ENCODE assay signal across 28 cellular contexts in genomic region chr1:3874736-3875135, GRCh38.
"Had no signal": no experiment of that assay in that cellular context is flagged by ENCODE, and none has a peak within 500 bp of the region (broad histone marks: within the 10 kb centered on the region; RNA-seq: fewer than 3 reads in every experiment).

No MANE protein-coding gene starts in this region.

- H3K27me3 Mint-ChIP-seq: progenitor cell of endocrine pancreas; stimulated activated naive B cell treated with anti-CD40 and anti-IgM and Interleukin-4, amounts not matched to agents 10 μg/mL and 1 μg/mL and 100 μg/mL, for 72 hours; stimulated activated naive CD8-positive, alpha-beta T cell treated with anti-CD3 and anti-CD28 coated beads, Interleukin-15, Interleukin-2, amounts not matched to agents 100 ng/mL and 50 ng/mL, for 24 hours had no signal

- H3K27me3 ChIP-seq: neural progenitor cell, ovary, right lobe of liver, stomach, thyroid gland, tibial nerve, upper lobe of left lung, vagina had no signal

- ATAC-seq: natural killer cell; psoas muscle; right cardiac atrium; right lobe of liver; stimulated activated effector memory CD8-positive, alpha-beta T cell treated with anti-CD3 and anti-CD28 coated beads, Interleukin-12 subunit alpha, Interleukin-12 subunit beta, amount 100 ng/mL, for 72 hours; stimulated activated naive B cell treated with anti-CD40 and anti-IgM and Interleukin-4, amounts not matched to agents 10 μg/mL and 1 μg/mL and 100 μg/mL, for 72 hours had no signal

- H3K4me1 ChIP-seq: neural progenitor cell, parathyroid adenoma, psoas muscle, right lobe of liver, stomach, thyroid gland, tibial nerve, upper lobe of left lung, vagina had no signal

- H3K4me3 ChIP-seq: neural progenitor cell, ovary, psoas muscle, right lobe of liver, skin epidermis, smooth muscle cell, stomach, thoracic aorta, thyroid gland, tibial nerve, upper lobe of left lung, vagina had no signal

- H3K36me3 ChIP-seq: neural progenitor cell, ovary had no signal

- H3K9me3 ChIP-seq: ovary, right lobe of liver, thyroid gland had no signal

- H3K27ac Mint-ChIP-seq: natural killer cell; nephron; neural progenitor cell; progenitor cell of endocrine pancreas; stimulated activated effector memory CD8-positive, alpha-beta T cell treated with anti-CD3 and anti-CD28 coated beads, Interleukin-12 subunit alpha, Interleukin-12 subunit beta, amount 100 ng/mL, for 72 hours; stimulated activated naive B cell treated with anti-CD40 and anti-IgM and Interleukin-4, amounts not matched to agents 10 μg/mL and 1 μg/mL and 100 μg/mL, for 72 hours; stimulated activated naive CD8-positive, alpha-beta T cell treated with anti-CD3 and anti-CD28 coated beads, Interleukin-15, Interleukin-2, amounts not matched to agents 100 ng/mL and 50 ng/mL, for 24 hours had no signal

- H3K4me3 Mint-ChIP-seq: natural killer cell; nephron; neural progenitor cell; stimulated activated effector memory CD8-positive, alpha-beta T cell treated with anti-CD3 and anti-CD28 coated beads, Interleukin-12 subunit alpha, Interleukin-12 subunit beta, amount 100 ng/mL, for 72 hours; stimulated activated naive B cell treated with anti-CD40 and anti-IgM and Interleukin-4, amounts not matched to agents 10 μg/mL and 1 μg/mL and 100 μg/mL, for 72 hours; stimulated activated naive CD8-positive, alpha-beta T cell treated with anti-CD3 and anti-CD28 coated beads, Interleukin-15, Interleukin-2, amounts not matched to agents 100 ng/mL and 50 ng/mL, for 24 hours had no signal

- FAIRE-seq: urothelium cell line had no signal

- H3K4me1 Mint-ChIP-seq: nephron; neural progenitor cell; stimulated activated effector memory CD8-positive, alpha-beta T cell treated with anti-CD3 and anti-CD28 coated beads, Interleukin-12 subunit alpha, Interleukin-12 subunit beta, amount 100 ng/mL, for 72 hours; stimulated activated naive B cell treated with anti-CD40 and anti-IgM and Interleukin-4, amounts not matched to agents 10 μg/mL and 1 μg/mL and 100 μg/mL, for 72 hours had no signal

- H3K27ac ChIP-seq: neural progenitor cell, ovary, parathyroid adenoma, psoas muscle, right lobe of liver, skin epidermis, stomach, thoracic aorta, thyroid gland, tibial nerve, upper lobe of left lung, vagina had no signal

- H3K9me3 Mint-ChIP-seq: natural killer cell; stimulated activated effector memory CD8-positive, alpha-beta T cell treated with anti-CD3 and anti-CD28 coated beads, Interleukin-12 subunit alpha, Interleukin-12 subunit beta, amount 100 ng/mL, for 72 hours; stimulated activated naive CD8-positive, alpha-beta T cell treated with anti-CD3 and anti-CD28 coated beads, Interleukin-15, Interleukin-2, amounts not matched to agents 100 ng/mL and 50 ng/mL, for 24 hours had no signal

- DNase-seq: natural killer cell; occipital lobe; ovary; right cardiac atrium; right lobe of liver; stimulated activated CD4-positive, alpha-beta T cell treated with anti-CD3 and anti-CD28 coated beads, Interleukin-15, amount 100 ng/mL, for 24 hours; stimulated activated CD4-positive, alpha-beta T cell treated with anti-CD3 and anti-CD28 coated beads, Interleukin-2, amount 100 ng/mL, for 24 hours; stimulated activated CD4-positive, alpha-beta T cell treated with anti-CD3 and anti-CD28 coated beads, Interleukin-2, amount 100 ng/mL, for 48 hours; stimulated activated CD4-positive, alpha-beta T cell treated with anti-CD3 and anti-CD28 coated beads, Interleukin-4, amount 100 ng/mL, for 24 hours; stimulated activated naive B cell treated with anti-CD40 and anti-IgM and Interleukin-4, amounts not matched to agents 10 μg/mL and 1 μg/mL and 100 μg/mL, for 72 hours; stimulated activated naive CD4-positive, alpha-beta T cell treated with Interleukin-2 at 50 U/mL for 16 hours; stomach; thyroid gland; trophoblast cell; upper lobe of left lung had no signal
